In genomic region chr1:152107984-152108898, GRCh38 we compare ENCODE assay signal across 11 cellular contexts. TPM values are rescaled to one million over a fixed set of nuclear protein-coding genes. Genes with fewer than 3 reads are reported as not detected.
DNase-seq lines count a peak whose midpoint lies in the region; ATAC-seq and TF ChIP-seq lines count a peak whose summit lies in the region.
"Had no signal": no experiment of that assay in that cellular context is flagged by ENCODE, and none has a peak within 500 bp of the region (broad histone marks: within the 10 kb centered on the region; RNA-seq: fewer than 3 reads in every experiment).

No MANE protein-coding gene starts in this region.

- peak; percentile 78 for DNase-seq in GM23338 (ENCODE audit: low spot score)
- no peak for DNase-seq in T-helper 2 cell treated with Interferon-gamma antibody and Interleukin-4, amounts not matched to agents 5 μg/mL and 100 μg/mL, for 36 hours (ENCODE audit: low spot score)
- DNase-seq in foreskin keratinocyte, result peak; percentile 51 to 70
- no peak for DNase-seq in sciatic nerve (ENCODE audit: low spot score)
- DNase-seq in GDM1 (lab: John Stamatoyannopoulos, UW), result no peak
- DNase-seq: RPMI8226 had no signal

- H3F3A ChIP-seq in GM23338 (replicated peaks; ENCODE audit: low read depth), result peaks cover 51% of the 10 kb centered on the region

- no peaks in the 10 kb centered on the region; the same call in 2 of the 3 replicates for H3K9me3 Mint-ChIP-seq in GM23338
- no peaks in the 10 kb centered on the region for H3K9me3 Mint-ChIP-seq in T-helper 2 cell treated with Interferon-gamma antibody and Interleukin-4, amounts not matched to agents 5 μg/mL and 100 μg/mL, for 36 hours

- H3K4me1 Mint-ChIP-seq in GM23338, result peaks cover 8% of the 10 kb centered on the region; the same call in 2 of the 3 replicates
- H3K4me1 Mint-ChIP-seq in T-helper 2 cell treated with Interferon-gamma antibody and Interleukin-4, amounts not matched to agents 5 μg/mL and 100 μg/mL, for 36 hours (ENCODE audit: low read depth), result peaks cover 7% of the 10 kb centered on the region
- H3K4me1 Mint-ChIP-seq: nephron had no signal

- no peak overlapping the region for H3K4me3 Mint-ChIP-seq in GM23338
- no peak overlapping the region for H3K4me3 Mint-ChIP-seq in T-helper 2 cell treated with Interferon-gamma antibody and Interleukin-4, amounts not matched to agents 5 μg/mL and 100 μg/mL, for 36 hours
- H3K4me3 Mint-ChIP-seq: nephron had no signal

- peaks cover 2% of the 10 kb centered on the region for H3K27me3 Mint-ChIP-seq in GM23338 (ENCODE audit: insufficient read depth, low read depth, poor library complexity)
- H3K27me3 Mint-ChIP-seq in T-helper 2 cell treated with Interferon-gamma antibody and Interleukin-4, amounts not matched to agents 5 μg/mL and 100 μg/mL, for 36 hours (ENCODE audit: low read depth), result peaks cover 20% of the 10 kb centered on the region

- no peak overlapping the region for H3K27ac Mint-ChIP-seq in GM23338
- peak overlapping the region; percentile 50 for H3K27ac Mint-ChIP-seq in T-helper 2 cell treated with Interferon-gamma antibody and Interleukin-4, amounts not matched to agents 5 μg/mL and 100 μg/mL, for 36 hours
- H3K27ac Mint-ChIP-seq: nephron had no signal

- no peaks in the 10 kb centered on the region for H3K79me2 ChIP-seq in GM23338 (replicated peaks; ENCODE audit: insufficient read depth)

- no peaks in the 10 kb centered on the region for H3K36me3 ChIP-seq in GM23338 (ENCODE audit: insufficient read depth)

- peak overlapping the region; percentile 80 for H2AFZ ChIP-seq in GM23338

- ATAC-seq in GM23338 (no peak), foreskin keratinocyte (no peak), sciatic nerve (peak; percentile 30), HG02798 (IDR thresholded peaks at IDR 0.05; ENCODE audit: poor library complexity, unreplicated experiment) (no peak), GM18517 (IDR thresholded peaks at IDR 0.05; ENCODE audit: unreplicated experiment) (no peak), GM18861 (IDR thresholded peaks at IDR 0.05; ENCODE audit: unreplicated experiment) (no peak)

- H3K4me2 ChIP-seq in GM23338, result peak overlapping the region; percentile 88

- H3K27me3 ChIP-seq in GM23338 (ENCODE audit: insufficient read depth), result peaks cover 98% of the 10 kb centered on the region
- H3K27me3 ChIP-seq in foreskin keratinocyte, result peaks cover 80% of the 10 kb centered on the region

- intact Hi-C loops in sciatic nerve (cut with DNase I), result no loop called here

- H3K27ac ChIP-seq in GM23338 (ENCODE audit: low read depth), result no peak overlapping the region
- no peak overlapping the region for H3K27ac ChIP-seq in foreskin keratinocyte

- no peaks in the 10 kb centered on the region for H3K9me2 ChIP-seq in GM23338 (ENCODE audit: insufficient read depth)

- no peaks in the 10 kb centered on the region for H4K20me1 ChIP-seq in GM23338 (replicated peaks; ENCODE audit: insufficient read depth)

- H3K4me1 ChIP-seq in GM23338 (ENCODE audit: insufficient read depth), result peaks cover 15% of the 10 kb centered on the region
- no peaks in the 10 kb centered on the region for H3K4me1 ChIP-seq in foreskin keratinocyte

- H3K4me3 ChIP-seq in GM23338, result peak overlapping the region; percentile 59

- H3K36me3 Mint-ChIP-seq in GM23338 (ENCODE audit: low read depth), result peaks cover 4% of the 10 kb centered on the region; the same call in 1 of the 3 replicates
- peaks cover 6% of the 10 kb centered on the region for H3K36me3 Mint-ChIP-seq in T-helper 2 cell treated with Interferon-gamma antibody and Interleukin-4, amounts not matched to agents 5 μg/mL and 100 μg/mL, for 36 hours (ENCODE audit: low read depth)

- peak in 1 of 2 experiments; percentile 14; a peak in 1 of 4 replicates for TF ChIP-seq CTCF in GM23338 (conservative IDR thresholded peaks at IDR 0.05; ENCODE audit: low read depth in 2 of 2)
- TF ChIP-seq CTCF in foreskin keratinocyte (conservative IDR thresholded peaks at IDR 0.05), result no peak

TF ChIP-seq in GM23338, 12 proteins besides CTCF, POLR2A, EP300 and RAD21:
- TF ChIP-seq EZH2 (IDR thresholded peaks at IDR 0.05; ENCODE audit: low read depth, unreplicated experiment) (peak; percentile 65), CREB1 (CRISPR knock-in tag; IDR thresholded peaks at IDR 0.05; ENCODE audit: low read depth) (peak; percentile 63), EZH2phosphoT487 (IDR thresholded peaks at IDR 0.05; ENCODE audit: unreplicated experiment) (no peak)

RNA-seq across cellular contexts. Expression of gene TCHH, which starts 7.0 kb away (rescaled TPM):
- total RNA-seq in GM23338 (2014; rRNA removed; shearing (Covaris generic)), result 0.19 and 0.38 TPM in 2 replicates
- polyA plus RNA-seq in GM23338 (2016; fragmentation: Nextera tagmentation; extraction: Ambion mirVana) (0.33 and 0.42 TPM in 2 replicates), foreskin keratinocyte (0.03 and 0.04 TPM in 2 replicates)
- total RNA-seq in foreskin keratinocyte (0.10 and 0.11 TPM in 2 replicates), sciatic nerve (0.13 TPM)
- total RNA-seq: HT1080 had no signal

RNA-seq across cellular contexts. Expression of gene TCHHL1, which starts 19.4 kb away (rescaled TPM):
- total RNA-seq in GM23338 (2014; rRNA removed; shearing (Covaris generic)), result not detected in 2 replicates
- not detected in 2 replicates for polyA plus RNA-seq in GM23338 (2016; fragmentation: Nextera tagmentation; extraction: Ambion mirVana)
- total RNA-seq in foreskin keratinocyte, result not detected in 2 replicates
- not detected in 2 replicates for polyA plus RNA-seq in foreskin keratinocyte
- not detected for total RNA-seq in sciatic nerve
- total RNA-seq: HT1080 had no signal

RNA-seq across cellular contexts. Expression of gene RPTN, which starts 50.8 kb away (rescaled TPM):
- total RNA-seq in GM23338 (2014; rRNA removed; shearing (Covaris generic)), result not detected in 2 replicates
- polyA plus RNA-seq in GM23338 (2016; fragmentation: Nextera tagmentation; extraction: Ambion mirVana) (not detected in 2 replicates), foreskin keratinocyte (not detected in 2 replicates)
- total RNA-seq in foreskin keratinocyte (0.04 and 0.07 TPM in 2 replicates), sciatic nerve (not detected)
- total RNA-seq: HT1080 had no signal

Comparison
In these comparisons a context has a peak if more than half of its experiments do, and no peak if none do; other contexts are left out.
1. DNase-seq: peak in GM23338 (single experiment) and foreskin keratinocyte (2 of 2); none in T-helper 2 cell treated with Interferon-gamma antibody and Interleukin-4, amounts not matched to agents 5 μg/mL and 100 μg/mL, for 36 hours (single experiment), sciatic nerve (single experiment) and GDM1 (single experiment).